Comparison of ENCODE assay signal across 11 cellular contexts in genomic region chr16:30376508-30376907, GRCh38. TPM values are rescaled to one million over a fixed set of nuclear protein-coding genes. Genes with fewer than 3 reads are reported as not detected.
DNase-seq lines count a peak whose midpoint lies in the region; FAIRE-seq and TF ChIP-seq lines count a peak whose summit lies in the region.
"Had no signal": no experiment of that assay in that cellular context is flagged by ENCODE, and none has a peak within 500 bp of the region (broad histone marks: within the 10 kb centered on the region; RNA-seq: fewer than 3 reads in every experiment).

No MANE protein-coding gene starts in this region.

- H3K9ac ChIP-seq in BLaER1 (no peak overlapping the region; the same call in 1 of the 2 replicates), trophoblast cell (ENCODE audit: low read length) (no peak overlapping the region)

- H3K4ac ChIP-seq in trophoblast cell (ENCODE audit: low read depth, low read length): no peak overlapping the region

- no peak overlapping the region for H4K12ac ChIP-seq in trophoblast cell (ENCODE audit: low read depth, low read length)

- H3K9me3 ChIP-seq in BLaER1 (no peaks in the 10 kb centered on the region), KOPT-K1 (ENCODE audit: insufficient read depth, low read length, poor library complexity, severe bottlenecking) (no peaks in the 10 kb centered on the region), trophoblast cell (ENCODE audit: insufficient read depth, low read depth, low read length) (no peaks in the 10 kb centered on the region)

- FAIRE-seq in RCC 7860 (lab: Jason Lieb, UNC): no peak

- no peak overlapping the region for H2AFZ ChIP-seq in trophoblast cell (ENCODE audit: insufficient read depth, low read length, poor library complexity)

- H3K18ac ChIP-seq in trophoblast cell (ENCODE audit: low read length): no peak overlapping the region

- DNase-seq in coronary artery (ENCODE audit: low spot score): peak; percentile 70
- no peak for DNase-seq in trophoblast cell
- DNase-seq in A172 (ENCODE audit: low spot score): no peak
- DNase-seq in NCI-H1694 treated with DMSO at 0.1 percent for 48 hours (lab: John Stamatoyannopoulos, UW): no peak
- no peak for DNase-seq in NCI-H1092 treated with DMSO at 0.1 percent for 48 hours (lab: John Stamatoyannopoulos, UW)
- DNase-seq in RCC 7860 (ENCODE audit: low spot score): no peak
- DNase-seq: foreskin keratinocyte, OCI-M1 had no signal

- H2AK5ac ChIP-seq in trophoblast cell (ENCODE audit: low read length): peak overlapping the region; percentile 7

- H2BK5ac ChIP-seq in trophoblast cell (ENCODE audit: low read depth, low read length, poor library complexity): no peak overlapping the region

- H3K14ac ChIP-seq in trophoblast cell (ENCODE audit: low read length): no peak overlapping the region

- H3K79me2 ChIP-seq in trophoblast cell (ENCODE audit: control insufficient read depth, insufficient read depth, low read length, poor library complexity): peaks cover 12% of the 10 kb centered on the region

- no peaks in the 10 kb centered on the region for H3K27me3 ChIP-seq in BLaER1
- H3K27me3 ChIP-seq in trophoblast cell (ENCODE audit: insufficient read depth, low read length): no peaks in the 10 kb centered on the region
- H3K27me3 ChIP-seq: foreskin keratinocyte had no signal

- H2BK12ac ChIP-seq in trophoblast cell (ENCODE audit: low read length): peak overlapping the region; percentile 7

- H3K4me2 ChIP-seq in BLaER1: peak overlapping the region; percentile 92
- H3K4me2 ChIP-seq in trophoblast cell (ENCODE audit: low read length): no peak overlapping the region

- H3K79me1 ChIP-seq in trophoblast cell (ENCODE audit: low read length): peaks cover 18% of the 10 kb centered on the region

- H3K36me3 ChIP-seq in BLaER1 (no peaks in the 10 kb centered on the region), KOPT-K1 (ENCODE audit: insufficient read depth, low read length) (peaks cover 29% of the 10 kb centered on the region), trophoblast cell (ENCODE audit: control insufficient read depth in 1 of 2, insufficient read depth in 2 of 2, low read length in 2 of 2) (peaks cover 0 to 3% of the 10 kb centered on the region in 2 experiments)

- no peak overlapping the region for H3K23ac ChIP-seq in trophoblast cell (ENCODE audit: low read length)

- H2BK120ac ChIP-seq in trophoblast cell (ENCODE audit: insufficient read depth, low read length, poor library complexity): no peak overlapping the region

- no peaks in the 10 kb centered on the region for H4K20me1 ChIP-seq in BLaER1

- peak overlapping the region; percentile 98 for H3K27ac ChIP-seq in BLaER1
- peak overlapping the region; percentile 98 for H3K27ac ChIP-seq in KOPT-K1 (ENCODE audit: low read depth, low read length, poor library complexity, severe bottlenecking)
- H3K27ac ChIP-seq in coronary artery: peak overlapping the region; percentile 95 to 99
- H3K27ac ChIP-seq in trophoblast cell (ENCODE audit: low read depth, low read length): no peak overlapping the region

- no peak for TF ChIP-seq CTCF in coronary artery (IDR thresholded peaks at IDR 0.05)

- H4K91ac ChIP-seq in trophoblast cell (ENCODE audit: low read depth, low read length): no peak overlapping the region

- WGBS in trophoblast cell (ENCODE audit: extremely low coverage, insufficient coverage, insufficient read length): no CpG with 5 or more reads among the region's 6 CpGs

- H3K4me3 ChIP-seq in BLaER1: no peak overlapping the region
- no peak overlapping the region for H3K4me3 ChIP-seq in coronary artery
- no peak overlapping the region for H3K4me3 ChIP-seq in trophoblast cell (ENCODE audit: low read depth, low read length)

- no peak overlapping the region for H4K8ac ChIP-seq in trophoblast cell (ENCODE audit: low read depth, low read length)

- peaks cover 64% of the 10 kb centered on the region for H3K4me1 ChIP-seq in BLaER1
- peaks cover 17 to 24% of the 10 kb centered on the region in 2 experiments for H3K4me1 ChIP-seq in trophoblast cell (ENCODE audit: control insufficient read depth in 1 of 2, insufficient read depth in 2 of 2, low read length in 2 of 2)
- H3K4me1 ChIP-seq: foreskin keratinocyte had no signal

RNA-seq across cellular contexts. Expression of gene MYL11, which starts 1.9 kb away (rescaled TPM):
- polyA plus RNA-seq in trophoblast cell (2013): 4.0 and 5.0 TPM in 2 replicates
- not detected in 2 replicates for total RNA-seq in A172 (2014; rRNA removed; shearing (Covaris generic))
- total RNA-seq: foreskin keratinocyte, neural crest cell had no signal

RNA-seq across cellular contexts. Expression of gene SEPTIN1, which starts 5.9 kb away (rescaled TPM):
- polyA plus RNA-seq in trophoblast cell (2013): 1.3 and 1.5 TPM in 2 replicates
- total RNA-seq in A172 (2014; rRNA removed; shearing (Covaris generic)): not detected in 2 replicates
- total RNA-seq: foreskin keratinocyte had no signal

RNA-seq across cellular contexts. Expression of gene TBC1D10B, which starts 6.2 kb away (rescaled TPM):
- 29.4 and 29.9 TPM in 2 replicates for polyA plus RNA-seq in trophoblast cell (2013)
- 47.0 and 55.6 TPM in 2 replicates for total RNA-seq in A172 (2014; rRNA removed; shearing (Covaris generic))

RNA-seq across cellular contexts. Expression of gene ZNF48, which starts 18.7 kb away (rescaled TPM):
- 11.6 and 12.1 TPM in 2 replicates for polyA plus RNA-seq in trophoblast cell (2013)
- total RNA-seq in A172 (2014; rRNA removed; shearing (Covaris generic)): 19.1 and 20.7 TPM in 2 replicates

RNA-seq across cellular contexts. Expression of gene CD2BP2, which starts 21.4 kb away (rescaled TPM):
- polyA plus RNA-seq in trophoblast cell (2013): 35.5 and 38.3 TPM in 2 replicates
- 87.1 and 116 TPM in 2 replicates for total RNA-seq in A172 (2014; rRNA removed; shearing (Covaris generic))
